ENCODE assay signal across 17 cellular contexts in the genomic region with DNA sequence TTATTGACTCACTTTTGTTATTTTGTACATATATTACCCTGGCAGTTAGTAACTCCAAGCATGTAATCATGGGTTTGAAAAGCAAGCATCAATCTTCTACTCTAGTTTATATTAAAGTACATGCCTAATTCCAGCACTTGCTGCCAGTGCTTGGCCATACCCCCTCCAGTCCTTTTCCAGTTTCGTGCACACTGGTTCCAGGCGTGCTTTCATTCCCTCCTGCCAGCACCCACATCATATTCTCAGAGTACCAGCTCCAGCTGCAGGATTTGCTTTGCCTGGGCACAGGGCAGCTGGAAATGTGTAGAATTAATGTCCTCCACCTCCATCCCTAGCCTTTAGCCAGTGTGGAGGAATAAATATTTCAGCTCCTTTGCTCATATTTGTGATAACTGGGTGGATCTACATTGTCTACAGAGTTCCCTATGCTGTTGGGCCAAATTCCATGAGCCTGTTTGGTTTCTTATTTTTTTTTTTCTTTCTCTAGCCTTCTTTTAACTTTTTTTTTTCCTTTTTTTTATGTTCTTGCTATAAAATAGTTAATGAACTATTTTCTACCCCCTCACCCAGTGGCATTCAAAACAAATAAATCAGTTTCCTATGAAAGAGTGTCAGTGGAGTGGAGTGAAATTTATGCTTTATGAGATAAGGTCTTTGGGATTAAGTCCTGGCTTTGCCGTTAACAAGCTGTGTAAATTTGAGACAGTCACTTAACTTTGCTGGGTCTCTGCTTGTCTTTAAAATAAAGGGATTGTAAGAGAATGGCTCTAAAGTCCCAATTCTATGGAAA. TPM values are rescaled to one million over a fixed set of nuclear protein-coding genes. Genes with fewer than 3 reads are reported as not detected.
"Had no signal": no experiment of that assay in that cellular context is flagged by ENCODE, and none has a peak within 500 bp of the region (broad histone marks: within the 10 kb centered on the region; RNA-seq: fewer than 3 reads in every experiment).

No MANE protein-coding gene starts in this region.

- H3K9me3 ChIP-seq: gastroesophageal sphincter, heart right ventricle, pancreas, sigmoid colon, tibial nerve had no signal

- ATAC-seq: gastroesophageal sphincter; heart right ventricle; pancreas; stimulated activated effector memory CD8-positive, alpha-beta T cell treated with anti-CD3 and anti-CD28 coated beads, Interleukin-12 subunit alpha, Interleukin-12 subunit beta, amount 100 ng/mL, for 72 hours had no signal

- DNase-seq: activated B cell treated with CpG ODN at 0.5 μM for 24 hours; activated CD4-positive, alpha-beta T cell treated with anti-CD3 and anti-CD28 coated beads, Interleukin-2, amount 10 ng/mL, durations not matched to agents 24 days and 14 days; activated CD8-positive, alpha-beta memory T cell treated with anti-CD3 and anti-CD28 coated beads for 24 hours; activated gamma-delta T cell treated with Interleukin-2 at 50 U/mL for 16 hours; amygdala; cortex of kidney; effector memory CD4-positive, alpha-beta T cell; heart right ventricle; naive B cell; pancreas; sigmoid colon; stimulated activated CD4-positive, alpha-beta T cell treated with anti-CD3 and anti-CD28 coated beads, Interleukin-12 subunit alpha, Interleukin-12 subunit beta, amount 100 ng/mL, for 4 hours; T-helper 2 cell had no signal

- H3K36me3 ChIP-seq: gastroesophageal sphincter, heart right ventricle, pancreas, sigmoid colon, tibial nerve had no signal

- H3K4me3 ChIP-seq: gastroesophageal sphincter, heart right ventricle, lung, pancreas, sigmoid colon, tibial nerve had no signal

- H3K27ac ChIP-seq: heart right ventricle, pancreas, sigmoid colon had no signal

- H3K27me3 ChIP-seq: gastroesophageal sphincter, pancreas, sigmoid colon, tibial nerve had no signal

RNA-seq across cellular contexts. Expression of a gene that starts 2.6 kb away (rescaled TPM):
- total RNA-seq: activated B cell treated with CpG ODN at 0.5 μM for 24 hours had no signal
